In the genomic region with DNA sequence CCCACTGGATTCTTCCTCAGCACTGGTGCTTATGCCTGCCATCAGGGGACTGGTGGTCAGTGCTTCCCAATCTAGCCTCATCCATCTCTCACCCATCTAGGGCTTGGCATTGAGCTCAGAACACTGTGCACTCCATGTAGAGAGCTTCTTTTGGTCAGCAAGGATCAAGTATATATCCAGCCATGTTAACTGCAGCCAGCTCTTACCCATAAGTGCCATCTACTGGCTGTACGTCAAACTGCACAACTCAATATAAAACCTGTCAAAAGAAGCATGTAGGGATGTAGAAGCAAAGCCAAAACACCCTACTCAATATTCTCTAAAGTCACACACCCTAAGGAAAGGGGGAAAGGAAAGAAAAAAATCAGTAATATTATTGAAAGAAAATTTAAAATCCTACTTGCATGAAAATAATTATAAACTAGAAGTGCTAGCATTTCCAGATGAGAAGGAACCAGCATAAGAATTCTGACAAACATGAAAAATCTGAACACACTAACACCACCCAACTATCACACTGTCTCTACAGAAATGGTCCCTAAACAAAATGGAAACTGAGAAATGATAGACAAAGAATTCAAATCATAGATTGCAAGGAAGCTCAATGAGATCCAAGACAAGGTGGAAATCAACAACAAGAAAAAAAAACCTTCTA, we compare ENCODE assay signal across 8 cellular contexts.
DNase-seq lines count a peak whose midpoint lies in the region; ATAC-seq and TF ChIP-seq lines count a peak whose summit lies in the region.

No MANE protein-coding gene starts in this region.

- TF ChIP-seq CTCF in adrenal gland (IDR thresholded peaks at IDR 0.05) (peak; percentile 32 to 56 (median 50)), tibial nerve (IDR thresholded peaks at IDR 0.05) (peak; percentile 28 to 48 (median 41))

- no peaks in the 10 kb centered on the region for H3K27me3 ChIP-seq in adrenal gland
- no peaks in the 10 kb centered on the region for H3K27me3 ChIP-seq in iPS DF 6.9 (ENCODE audit: control insufficient read depth, insufficient read depth, low read length)
- no peaks in the 10 kb centered on the region for H3K27me3 ChIP-seq in tibial nerve

- no peaks in the 10 kb centered on the region for H3K4me1 ChIP-seq in adrenal gland (replicated peaks in 1 of 2)
- no peaks in the 10 kb centered on the region for H3K4me1 ChIP-seq in iPS DF 6.9 (ENCODE audit: control insufficient read depth, insufficient read depth, low read length)
- H3K4me1 ChIP-seq in tibial nerve: no peaks in the 10 kb centered on the region

- H3K36me3 ChIP-seq in adrenal gland (replicated peaks in 1 of 2): no peaks in the 10 kb centered on the region
- no peaks in the 10 kb centered on the region for H3K36me3 ChIP-seq in iPS DF 6.9 (ENCODE audit: control insufficient read depth, insufficient read depth, low read length)
- no peaks in the 10 kb centered on the region for H3K36me3 ChIP-seq in tibial nerve

- no peak overlapping the region for H3K27ac ChIP-seq in adrenal gland
- no peak overlapping the region for H3K27ac ChIP-seq in iPS DF 6.9 (ENCODE audit: low read length)
- no peak overlapping the region for H3K27ac ChIP-seq in tibial nerve

- H3K4me3 ChIP-seq in adrenal gland: no peak overlapping the region
- no peak overlapping the region for H3K4me3 ChIP-seq in iPS DF 6.9 (ENCODE audit: low read length)
- H3K4me3 ChIP-seq in tibial nerve: no peak overlapping the region

- no peak for TF ChIP-seq EP300 in tibial nerve (IDR thresholded peaks at IDR 0.05)

- peak; percentile 47 for DNase-seq in D341Med (ENCODE audit: low spot score)
- peak; percentile 52 for DNase-seq in NCI-H2081 treated with DMSO at 0.1 percent for 48 hours (lab: John Stamatoyannopoulos, UW)
- DNase-seq in adrenal gland: peak in 4 of 7 donors; percentile 18 to 56 (median 23)
- DNase-seq in iPS DF 6.9 (ENCODE audit: low read depth, low spot score): peak; percentile 5
- peak in 1 of 2 donors; percentile 37 for DNase-seq in tibial nerve (ENCODE audit: low spot score in 2 of 2)
- no peak for DNase-seq in activated CD8-positive, alpha-beta memory T cell treated with anti-CD3 and anti-CD28 coated beads for 24 hours

- ATAC-seq in GM18909 (IDR thresholded peaks at IDR 0.05; ENCODE audit: poor library complexity, unreplicated experiment): peak; percentile 98
- ATAC-seq in HG03095 (IDR thresholded peaks at IDR 0.05; ENCODE audit: unreplicated experiment): peak; percentile 82

- WGBS in adrenal gland, 4 donors: 12 to 15% (median 14%) methylated on average over 1 of the region's 1 CpG
- no CpG with 5 or more reads among the region's 1 CpG for WGBS in iPS DF 6.9 (ENCODE audit: insufficient coverage, insufficient read length)
- 7% methylated on average over 1 of the region's 1 CpG for WGBS in tibial nerve, 2 donors

- no peaks in the 10 kb centered on the region for H3K9me3 ChIP-seq in adrenal gland (replicated peaks in 1 of 3)
- H3K9me3 ChIP-seq in iPS DF 6.9 (ENCODE audit: control insufficient read depth, insufficient read depth, low read length): no peaks in the 10 kb centered on the region; the same call in 1 of the 2 replicates
- no peaks in the 10 kb centered on the region for H3K9me3 ChIP-seq in tibial nerve

- intact Hi-C loops in adrenal gland (cut with DNase I): no loop called here

- no peak for TF ChIP-seq POLR2A in adrenal gland (IDR thresholded peaks at IDR 0.05)
- no peak for TF ChIP-seq POLR2A in tibial nerve (IDR thresholded peaks at IDR 0.05)
